In the genomic region with DNA sequence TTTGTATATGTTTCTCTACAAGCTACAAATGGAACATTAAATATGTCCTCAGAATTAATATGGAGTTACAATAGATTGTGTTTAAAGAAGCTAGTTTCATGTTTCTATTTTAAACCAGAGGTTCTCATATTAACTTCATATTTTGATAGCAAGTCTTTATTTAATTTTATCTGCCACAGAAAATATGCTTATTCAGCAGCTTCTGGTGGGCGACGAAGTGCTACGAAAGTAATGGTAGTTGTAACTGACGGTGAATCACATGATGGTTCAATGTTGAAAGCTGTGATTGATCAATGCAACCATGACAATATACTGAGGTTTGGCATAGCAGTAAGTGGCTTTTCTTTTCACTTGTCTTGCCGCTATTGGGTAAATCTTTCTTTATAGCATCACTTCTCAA, we compare ENCODE assay signal across 3 cellular contexts.
TF ChIP-seq lines count a peak whose summit lies in the region.

No MANE protein-coding gene starts in this region.

TF ChIP-seq in A549, 52 proteins besides CTCF, POLR2A, EP300 and RAD21:
- no peak for TF ChIP-seq TP53 (CRISPR knock-in tag; IDR thresholded peaks at IDR 0.05)
- TF ChIP-seq MAZ (IDR thresholded peaks at IDR 0.05; ENCODE audit: borderline replicate concordance, low read depth, low read length): no peak
- peak; percentile 93 for TF ChIP-seq MAFK (IDR thresholded peaks at IDR 0.05; ENCODE audit: partially characterized antibody)

TF ChIP-seq in IMR-90, 13 proteins besides CTCF, POLR2A, EP300 and RAD21:
- peak; percentile 89 for TF ChIP-seq MAFK (IDR thresholded peaks at IDR 0.05; ENCODE audit: low read depth, low read length)
- TF ChIP-seq MAZ (IDR thresholded peaks at IDR 0.05; ENCODE audit: borderline replicate concordance, low read depth, low read length): no peak

TF ChIP-seq in H1, 55 proteins besides CTCF, POLR2A, EP300 and RAD21:
- TF ChIP-seq BCL11A (IDR thresholded peaks at IDR 0.05; ENCODE audit: low read depth in 2 of 2, low read length in 2 of 2): no peak
- TF ChIP-seq MAFK (IDR thresholded peaks at IDR 0.05; ENCODE audit: low read depth, low read length): peak; percentile 42; the same call in 1 of the 2 replicates
